Comparison of ENCODE assay signal across 18 cellular contexts in genomic region chr18:74604366-74604765, GRCh38.
"Had no signal": no experiment of that assay in that cellular context is flagged by ENCODE, and none has a peak within 500 bp of the region (broad histone marks: within the 10 kb centered on the region; RNA-seq: fewer than 3 reads in every experiment).

No MANE protein-coding gene starts in this region.

- H3K9me3 Mint-ChIP-seq: activated T-helper 1 cell treated with anti-CD3 and anti-CD28 coated beads, Interleukin-12 subunit alpha, Interleukin-12 subunit beta, Interleukin-2, Interleukin-4 antibody, amounts not matched to agents 30 ng/mL and 10 ng/mL and 1 ng/mL, durations not matched to agents 14 hours and 24 hours and 36 hours; naive B cell; stimulated activated naive CD8-positive, alpha-beta T cell treated with anti-CD3 and anti-CD28 coated beads, Interleukin-15, Interleukin-2, amounts not matched to agents 100 ng/mL and 50 ng/mL, for 24 hours; T-helper 1 cell treated with Interleukin-12 subunit alpha and Interleukin-12 subunit beta and Interleukin-4 antibody, amounts not matched to agents 30 μg/mL and 1 μg/mL, for 36 hours had no signal

- H3K4me3 Mint-ChIP-seq: activated naive CD8-positive, alpha-beta T cell; activated T-helper 1 cell treated with anti-CD3 and anti-CD28 coated beads, Interleukin-12 subunit alpha, Interleukin-12 subunit beta, Interleukin-2, Interleukin-4 antibody, amounts not matched to agents 30 ng/mL and 10 ng/mL and 1 ng/mL, durations not matched to agents 14 hours and 24 hours and 36 hours; naive B cell; stimulated activated naive CD8-positive, alpha-beta T cell treated with anti-CD3 and anti-CD28 coated beads, Interleukin-15, Interleukin-2, amounts not matched to agents 100 ng/mL and 50 ng/mL, for 24 hours; T-helper 1 cell treated with Interleukin-12 subunit alpha and Interleukin-12 subunit beta and Interleukin-4 antibody, amounts not matched to agents 30 μg/mL and 1 μg/mL, for 36 hours had no signal

- H3K27ac Mint-ChIP-seq: activated naive CD8-positive, alpha-beta T cell; activated T-helper 1 cell treated with anti-CD3 and anti-CD28 coated beads, Interleukin-12 subunit alpha, Interleukin-12 subunit beta, Interleukin-2, Interleukin-4 antibody, amounts not matched to agents 30 ng/mL and 10 ng/mL and 1 ng/mL, durations not matched to agents 14 hours and 24 hours and 36 hours; stimulated activated naive CD8-positive, alpha-beta T cell treated with anti-CD3 and anti-CD28 coated beads, Interleukin-15, Interleukin-2, amounts not matched to agents 100 ng/mL and 50 ng/mL, for 24 hours; T-helper 1 cell treated with Interleukin-12 subunit alpha and Interleukin-12 subunit beta and Interleukin-4 antibody, amounts not matched to agents 30 μg/mL and 1 μg/mL, for 36 hours had no signal

- H3K4me1 ChIP-seq: prostate gland had no signal

- H3K36me3 Mint-ChIP-seq: naive B cell had no signal

- H3K27ac ChIP-seq: dorsolateral prefrontal cortex, epithelial cell of prostate, prostate gland, right atrium auricular region, tibial nerve, vagina, VCaP had no signal

- H3K36me3 ChIP-seq: prostate gland, right atrium auricular region, vagina had no signal

- H3K9me3 ChIP-seq: prostate gland, right atrium auricular region, tibial nerve, vagina had no signal

- DNase-seq: activated CD4-positive, alpha-beta T cell treated with anti-CD3 and anti-CD28 coated beads, Interleukin-2, amount 50 U/mL, for 4 hours; activated gamma-delta T cell treated with Interleukin-2 at 50 U/mL for 16 hours; dorsolateral prefrontal cortex; hypothalamus; islet precursor cell; naive B cell had no signal

- ATAC-seq: left lobe of liver had no signal

- H3K4me3 ChIP-seq: dorsolateral prefrontal cortex, lung, prostate gland, right atrium auricular region, tibial nerve, vagina had no signal

- H3K27me3 ChIP-seq: dorsolateral prefrontal cortex, right atrium auricular region, tibial nerve, vagina had no signal

- H3K27me3 Mint-ChIP-seq: activated naive CD8-positive, alpha-beta T cell; naive B cell; stimulated activated naive CD8-positive, alpha-beta T cell treated with anti-CD3 and anti-CD28 coated beads, Interleukin-15, Interleukin-2, amounts not matched to agents 100 ng/mL and 50 ng/mL, for 24 hours had no signal
